In genomic region chr2:10178751-10179150, GRCh38 we compare ENCODE assay signal across 31 cellular contexts. TPM values are rescaled to one million over a fixed set of nuclear protein-coding genes. Genes with fewer than 3 reads are reported as not detected.
DNase-seq lines count a peak whose midpoint lies in the region; ATAC-seq and TF ChIP-seq lines count a peak whose summit lies in the region.
"Had no signal": no experiment of that assay in that cellular context is flagged by ENCODE, and none has a peak within 500 bp of the region (broad histone marks: within the 10 kb centered on the region; RNA-seq: fewer than 3 reads in every experiment).

No MANE protein-coding gene starts in this region.

- no peak overlapping the region for H3K4me3 Mint-ChIP-seq in activated CD8-positive, alpha-beta T cell treated with anti-CD3 and anti-CD28 coated beads for 36 hours
- H3K4me3 Mint-ChIP-seq: B cell; CD14-positive monocyte; CD4-positive, alpha-beta memory T cell; CD4-positive, alpha-beta T cell; CD4-positive, CD25-positive, alpha-beta regulatory T cell; CD8-positive, alpha-beta memory T cell; CD8-positive, alpha-beta T cell had no signal

- DNase-seq in SK-N-SH (no peak), trophoblast cell (peak; percentile 86 to 87)
- no peak for DNase-seq in activated CD8-positive, alpha-beta T cell treated with anti-CD3 and anti-CD28 coated beads for 36 hours
- DNase-seq: 8988T; ACHN; AML-193; BE2C; C1 segment of cervical spinal cord; Caco-2; Calu3; CD4-positive, alpha-beta memory T cell; CD4-positive, alpha-beta T cell; CD4-positive, CD25-positive, alpha-beta regulatory T cell; CD8-positive, alpha-beta memory T cell; CD8-positive, alpha-beta T cell; COR-L47; DMS 273 treated with DMSO at 0.1 percent for 48 hours; DMS153; DMS53; DMS79; DMS79 treated with DMSO at 0.1 percent for 48 hours; DND-41; EL had no signal

- no peak for TF ChIP-seq RAD21 in SK-N-SH (IDR thresholded peaks at IDR 0.05; ENCODE audit: low read length)

- H3K36me3 ChIP-seq in SK-N-SH (replicated peaks in 1 of 2; ENCODE audit: control insufficient read depth in 1 of 2, insufficient read depth in 2 of 2, low read length in 1 of 2) (peaks cover 0 to 3% of the 10 kb centered on the region in 2 experiments), trophoblast cell (ENCODE audit: control insufficient read depth in 1 of 2, insufficient read depth in 2 of 2, low read length in 2 of 2) (no peaks in the 10 kb centered on the region)
- H3K36me3 ChIP-seq: BE2C had no signal

- H3K9me3 ChIP-seq in SK-N-SH (no peaks in the 10 kb centered on the region), trophoblast cell (ENCODE audit: insufficient read depth, low read depth, low read length) (no peaks in the 10 kb centered on the region)
- H3K9me3 ChIP-seq: A549, BE2C, Caco-2 had no signal

- no peaks in the 10 kb centered on the region for H3K9me2 ChIP-seq in SK-N-SH

- H2BK5ac ChIP-seq in trophoblast cell (ENCODE audit: low read depth, low read length, poor library complexity): no peak overlapping the region

- H3K4me2 ChIP-seq in SK-N-SH: no peak overlapping the region
- H3K4me2 ChIP-seq in trophoblast cell (ENCODE audit: low read length): no peak overlapping the region
- H3K4me2 ChIP-seq: A549; BLaER1; BLaER1 treated with 17β-estradiol and CSF1 and Interleukin-3, amounts not matched to agents 10 nM and 100 nM had no signal

- no peaks in the 10 kb centered on the region for H4K20me1 ChIP-seq in SK-N-SH (ENCODE audit: insufficient read depth)
- H4K20me1 ChIP-seq: BLaER1; BLaER1 treated with 17β-estradiol and CSF1 and Interleukin-3, amounts not matched to agents 10 nM and 100 nM had no signal

- no peak for TF ChIP-seq CTCF in SK-N-SH (IDR thresholded peaks at IDR 0.05)
- TF ChIP-seq CTCF in activated CD8-positive, alpha-beta T cell treated with anti-CD3 and anti-CD28 coated beads for 36 hours (IDR thresholded peaks at IDR 0.05): no peak

- intact Hi-C loops in activated CD8-positive, alpha-beta T cell treated with anti-CD3 and anti-CD28 coated beads for 36 hours (cut with micrococcal nuclease): no loop called here

- no peak overlapping the region for H2BK120ac ChIP-seq in trophoblast cell (ENCODE audit: insufficient read depth, low read length, poor library complexity)

- POLR2A ChIA-PET in SK-N-SH (lab: Yijun Ruan, JAX): no interaction called here
- POLR2A ChIA-PET in activated CD8-positive, alpha-beta T cell treated with anti-CD3 and anti-CD28 coated beads for 36 hours (lab: Charles Lee): interaction anchor here (0.6 kb wide), 1 partner anchor 192 kb away, joined by 3 read pairs; no protein-coding TSS in a partner anchor

- H3K27ac ChIP-seq in SK-N-SH (ENCODE audit: low read depth in 2 of 2, low read length in 1 of 2) (no peak overlapping the region), trophoblast cell (ENCODE audit: low read depth, low read length) (no peak overlapping the region)
- H3K27ac ChIP-seq: 22Rv1; A549; BLaER1; BLaER1 treated with 17β-estradiol and CSF1 and Interleukin-3, amounts not matched to agents 10 nM and 100 nM; C4-2B had no signal

- H3K79me2 ChIP-seq in SK-N-SH (ENCODE audit: insufficient read depth) (no peaks in the 10 kb centered on the region), trophoblast cell (ENCODE audit: control insufficient read depth, insufficient read depth, low read length, poor library complexity) (no peaks in the 10 kb centered on the region)

- H3K4me3 ChIP-seq in SK-N-SH (ENCODE audit: low read depth in 2 of 2, low read length in 1 of 2): no peak overlapping the region
- no peak overlapping the region for H3K4me3 ChIP-seq in trophoblast cell (ENCODE audit: low read depth, low read length)
- H3K4me3 ChIP-seq: A549; BLaER1; BLaER1 treated with 17β-estradiol and CSF1 and Interleukin-3, amounts not matched to agents 10 nM and 100 nM had no signal

- H3K23ac ChIP-seq in trophoblast cell (ENCODE audit: low read length): no peak overlapping the region

- no peaks in the 10 kb centered on the region for H3F3A ChIP-seq in SK-N-SH (replicated peaks; ENCODE audit: insufficient read depth)

- H2BK12ac ChIP-seq in trophoblast cell (ENCODE audit: low read length): no peak overlapping the region

- no peaks in the 10 kb centered on the region for H3K27me3 ChIP-seq in SK-N-SH (ENCODE audit: insufficient read depth)
- H3K27me3 ChIP-seq in trophoblast cell (ENCODE audit: insufficient read depth, low read length): no peaks in the 10 kb centered on the region
- H3K27me3 ChIP-seq: BE2C; BLaER1; BLaER1 treated with 17β-estradiol and CSF1 and Interleukin-3, amounts not matched to agents 10 nM and 100 nM had no signal

- peaks cover 6% of the 10 kb centered on the region for H3K36me3 Mint-ChIP-seq in activated CD8-positive, alpha-beta T cell treated with anti-CD3 and anti-CD28 coated beads for 36 hours (ENCODE audit: low read depth)
- H3K36me3 Mint-ChIP-seq: CD4-positive, alpha-beta memory T cell; CD8-positive, alpha-beta T cell had no signal

- no peak overlapping the region for H4K8ac ChIP-seq in trophoblast cell (ENCODE audit: low read depth, low read length)

- no peak overlapping the region for H2AK5ac ChIP-seq in trophoblast cell (ENCODE audit: low read length)

- ATAC-seq in SK-N-SH treated with all-trans-retinoic acid at 6 μM for 48 hours: no peak
- no peak for ATAC-seq in activated CD8-positive, alpha-beta T cell treated with anti-CD3 and anti-CD28 coated beads for 36 hours
- ATAC-seq: A549; CD8-positive, alpha-beta T cell had no signal

- H3K27me3 Mint-ChIP-seq in activated CD8-positive, alpha-beta T cell treated with anti-CD3 and anti-CD28 coated beads for 36 hours: no peaks in the 10 kb centered on the region
- H3K27me3 Mint-ChIP-seq: B cell; CD4-positive, alpha-beta memory T cell; CD4-positive, alpha-beta T cell; CD4-positive, CD25-positive, alpha-beta regulatory T cell; CD8-positive, alpha-beta memory T cell had no signal

- H3K4me1 ChIP-seq in SK-N-SH (ENCODE audit: control insufficient read depth in 1 of 2, insufficient read depth in 2 of 2, low read depth in 1 of 2, low read length in 1 of 2): no peaks in the 10 kb centered on the region; a peak in 1 of 4 replicates
- H3K4me1 ChIP-seq in trophoblast cell (ENCODE audit: control insufficient read depth in 1 of 2, insufficient read depth in 2 of 2, low read length in 2 of 2): no peaks in the 10 kb centered on the region
- H3K4me1 ChIP-seq: A549, BE2C, Caco-2 had no signal

- no peak overlapping the region for H2AFZ ChIP-seq in SK-N-SH (ENCODE audit: low read depth)
- H2AFZ ChIP-seq in trophoblast cell (ENCODE audit: insufficient read depth, low read length, poor library complexity): no peak overlapping the region

- no peak overlapping the region for H3K18ac ChIP-seq in trophoblast cell (ENCODE audit: low read length)

- H3K79me1 ChIP-seq in trophoblast cell (ENCODE audit: low read length): no peaks in the 10 kb centered on the region

- TF ChIP-seq EP300 in SK-N-SH (IDR thresholded peaks at IDR 0.05; ENCODE audit: borderline replicate concordance in 1 of 2, low read depth in 1 of 2, low read length in 1 of 2): no peak

- H4K12ac ChIP-seq in trophoblast cell (ENCODE audit: low read depth, low read length): no peak overlapping the region

- no peak overlapping the region for H3K9ac ChIP-seq in SK-N-SH
- H3K9ac ChIP-seq in trophoblast cell (ENCODE audit: low read length): no peak overlapping the region
- H3K9ac ChIP-seq: BLaER1; BLaER1 treated with 17β-estradiol and CSF1 and Interleukin-3, amounts not matched to agents 10 nM and 100 nM had no signal

- no peaks in the 10 kb centered on the region for H3K4me1 Mint-ChIP-seq in activated CD8-positive, alpha-beta T cell treated with anti-CD3 and anti-CD28 coated beads for 36 hours (ENCODE audit: low read depth)
- H3K4me1 Mint-ChIP-seq: B cell; CD14-positive monocyte; CD4-positive, alpha-beta memory T cell; CD4-positive, CD25-positive, alpha-beta regulatory T cell; CD8-positive, alpha-beta memory T cell had no signal

- WGBS in SK-N-SH (ENCODE audit: low lambda C conversion rate): 89% methylated on average over 7 of the region's 7 CpGs
- no CpG with 5 or more reads among the region's 7 CpGs for WGBS in trophoblast cell (ENCODE audit: extremely low coverage, insufficient coverage, insufficient read length)

- no peak overlapping the region for H3K4ac ChIP-seq in trophoblast cell (ENCODE audit: low read depth, low read length)

- no peak overlapping the region for H3K27ac Mint-ChIP-seq in activated CD8-positive, alpha-beta T cell treated with anti-CD3 and anti-CD28 coated beads for 36 hours
- H3K27ac Mint-ChIP-seq: B cell; CD4-positive, alpha-beta memory T cell; CD4-positive, alpha-beta T cell; CD4-positive, CD25-positive, alpha-beta regulatory T cell; CD8-positive, alpha-beta T cell had no signal

- CTCF ChIA-PET in SK-N-SH (lab: Yijun Ruan, JAX): interaction anchor here (1.8 to 2.5 kb wide), 2 partner anchors 9 to 14 kb away, joined by 5 to 6 read pairs; no protein-coding TSS in a partner anchor
- CTCF ChIA-PET in activated CD8-positive, alpha-beta T cell treated with anti-CD3 and anti-CD28 coated beads for 36 hours (lab: Charles Lee): interaction anchor here (1.0 kb wide), 1 partner anchor 107 kb away, joined by 3 read pairs; no protein-coding TSS in a partner anchor

- no peak overlapping the region for H4K91ac ChIP-seq in trophoblast cell (ENCODE audit: low read depth, low read length)

- H3K9me3 Mint-ChIP-seq in activated CD8-positive, alpha-beta T cell treated with anti-CD3 and anti-CD28 coated beads for 36 hours: peaks cover 3% of the 10 kb centered on the region

- no peak overlapping the region for H3K14ac ChIP-seq in trophoblast cell (ENCODE audit: low read length)

TF ChIP-seq in SK-N-SH treated with all-trans-retinoic acid at 6 μM for 48 hours, 23 proteins besides CTCF, POLR2A, EP300 and RAD21:
- 0 out of 2 replicates have a peak, but pooled peaks have one; percentile 39 for TF ChIP-seq ZNF8 (CRISPR knock-in tag; IDR thresholded peaks at IDR 0.05)
- no peak for TF ChIP-seq OSR1 (CRISPR knock-in tag; IDR thresholded peaks at IDR 0.05)

TF ChIP-seq in SK-N-SH, 30 proteins besides CTCF, POLR2A, EP300 and RAD21 (continues in another document):
- TF ChIP-seq TAF1 (IDR thresholded peaks at IDR 0.05; ENCODE audit: borderline replicate concordance, low read depth, low read length): no peak
- TF ChIP-seq TEAD4 (IDR thresholded peaks at IDR 0.05; ENCODE audit: borderline replicate concordance, insufficient read depth): no peak
- TF ChIP-seq FOXM1 (IDR thresholded peaks at IDR 0.05; ENCODE audit: low read depth): no peak
- no peak for TF ChIP-seq RFX5 (IDR thresholded peaks at IDR 0.05; ENCODE audit: low read length)
- no peak for TF ChIP-seq JUND (IDR thresholded peaks at IDR 0.05)
- TF ChIP-seq MAX (IDR thresholded peaks at IDR 0.05; ENCODE audit: low read depth): no peak

RNA-seq across cellular contexts. Expression of gene RRM2, which starts 56.2 kb away (rescaled TPM):
- polyA plus RNA-seq in SK-N-SH (2012; rRNA removed): 23.6 and 38.9 TPM in 2 replicates
- 32.2 and 37.7 TPM in 2 replicates for polyA plus RNA-seq in SK-N-SH (2012; cell fraction: cytosol; rRNA removed)
- 53.0 and 97.8 TPM in 2 replicates for polyA plus RNA-seq in SK-N-SH (2012; cell fraction: nucleus; rRNA removed)
- 208 and 228 TPM in 2 replicates for polyA plus RNA-seq in trophoblast cell (2013)
- total RNA-seq in activated CD8-positive, alpha-beta T cell treated with anti-CD3 and anti-CD28 coated beads for 36 hours: 100 to 1,000 TPM; 368 to 396 TPM
- polyA plus RNA-seq: CD14-positive monocyte had no signal

Comparison
In these comparisons a context has a peak if more than half of its experiments do, and no peak if none do; other contexts are left out.
1. DNase-seq: peak in trophoblast cell (2 of 2); none in SK-N-SH (single experiment) and activated CD8-positive, alpha-beta T cell treated with anti-CD3 and anti-CD28 coated beads for 36 hours (single experiment).